Comparison of ENCODE assay signal across 23 cellular contexts in genomic region chr11:60947666-60948065, GRCh38. TPM values are rescaled to one million over a fixed set of nuclear protein-coding genes. Genes with fewer than 3 reads are reported as not detected.
DNase-seq lines count a peak whose midpoint lies in the region; ATAC-seq and TF ChIP-seq lines count a peak whose summit lies in the region.
"Had no signal": no experiment of that assay in that cellular context is flagged by ENCODE, and none has a peak within 500 bp of the region (broad histone marks: within the 10 kb centered on the region; RNA-seq: fewer than 3 reads in every experiment).

No MANE protein-coding gene starts in this region.

- H3K36me3 Mint-ChIP-seq in GM23338 (ENCODE audit: low read depth) (peaks cover 3% of the 10 kb centered on the region; the same call in 1 of the 3 replicates), nephron (ENCODE audit: low read depth) (peaks cover 6% of the 10 kb centered on the region)
- H3K36me3 Mint-ChIP-seq: activated naive CD4-positive, alpha-beta T cell treated with anti-CD3 and anti-CD28 coated beads, Interleukin-2, amount 50 U/mL, for 72 hours had no signal

- H3K4me3 Mint-ChIP-seq in GM23338 (no peak overlapping the region), nephron (no peak overlapping the region)
- H3K4me3 Mint-ChIP-seq: activated CD4-positive, alpha-beta T cell treated with anti-CD3 and anti-CD28 coated beads for 36 hours; activated CD8-positive, alpha-beta T cell treated with anti-CD3 and anti-CD28 coated beads, Interleukin-2, amount 10 ng/mL, durations not matched to agents 7 days and 5 days; CD8-positive, alpha-beta T cell had no signal

- peaks cover 24% of the 10 kb centered on the region for H3K27me3 ChIP-seq in GM23338 (ENCODE audit: insufficient read depth)
- peaks cover 14% of the 10 kb centered on the region for H3K27me3 ChIP-seq in effector memory CD4-positive, alpha-beta T cell (replicated peaks; ENCODE audit: control insufficient read depth, insufficient read depth, low read length, poor library complexity, severe bottlenecking)

- H3K9me2 ChIP-seq in GM23338 (ENCODE audit: insufficient read depth): no peaks in the 10 kb centered on the region

- H3K9me3 Mint-ChIP-seq in GM23338: no peaks in the 10 kb centered on the region
- no peaks in the 10 kb centered on the region for H3K9me3 Mint-ChIP-seq in nephron
- H3K9me3 Mint-ChIP-seq: activated naive CD4-positive, alpha-beta T cell treated with anti-CD3 and anti-CD28 coated beads, Interleukin-2, amount 50 U/mL, for 72 hours; CD8-positive, alpha-beta T cell had no signal

- H3K27ac ChIP-seq in GM23338 (ENCODE audit: low read depth): peak overlapping the region; percentile 78; the same call in 1 of the 2 replicates
- H3K27ac ChIP-seq in effector memory CD4-positive, alpha-beta T cell (ENCODE audit: insufficient read depth, low read length, poor library complexity, severe bottlenecking): no peak overlapping the region
- H3K27ac ChIP-seq: cardiac muscle cell had no signal

- H3F3A ChIP-seq in GM23338 (replicated peaks; ENCODE audit: low read depth): peaks cover 8% of the 10 kb centered on the region

- H3K36me3 ChIP-seq in GM23338 (ENCODE audit: insufficient read depth): no peaks in the 10 kb centered on the region
- no peaks in the 10 kb centered on the region for H3K36me3 ChIP-seq in effector memory CD4-positive, alpha-beta T cell (ENCODE audit: control insufficient read depth, insufficient read depth, low read length)
- H3K36me3 ChIP-seq: cardiac muscle cell had no signal

- H3K27me3 Mint-ChIP-seq in GM23338 (ENCODE audit: insufficient read depth, low read depth, poor library complexity): peaks cover 26% of the 10 kb centered on the region
- H3K27me3 Mint-ChIP-seq in nephron (ENCODE audit: low read depth): peaks cover 26% of the 10 kb centered on the region
- H3K27me3 Mint-ChIP-seq: B cell had no signal

- H4K20me1 ChIP-seq in GM23338 (replicated peaks; ENCODE audit: insufficient read depth): 0 out of 2 replicates have a peak, but pooled peaks cover 3% of the 10 kb centered on the region

- TF ChIP-seq CTCF in GM23338 (conservative IDR thresholded peaks at IDR 0.05; ENCODE audit: low read depth in 2 of 2): no peak
- no peak for TF ChIP-seq CTCF in nephron (IDR thresholded peaks at IDR 0.05; ENCODE audit: unreplicated experiment in 3 of 3)

- ATAC-seq in GM23338: no peak
- ATAC-seq: activated CD4-positive, alpha-beta T cell treated with anti-CD3 and anti-CD28 coated beads for 36 hours; activated CD8-positive, alpha-beta T cell treated with anti-CD3 and anti-CD28 coated beads, Interleukin-2, amount 10 ng/mL, durations not matched to agents 7 days and 5 days; activated naive CD4-positive, alpha-beta T cell treated with anti-CD3 and anti-CD28 coated beads, Interleukin-2, amount 50 U/mL, for 72 hours; CD8-positive, alpha-beta T cell had no signal

- H3K4me1 ChIP-seq in GM23338 (ENCODE audit: insufficient read depth): peaks cover 26% of the 10 kb centered on the region
- peaks cover 16% of the 10 kb centered on the region for H3K4me1 ChIP-seq in effector memory CD4-positive, alpha-beta T cell (ENCODE audit: control insufficient read depth, insufficient read depth, low read length, poor library complexity, severe bottlenecking)

- no peaks in the 10 kb centered on the region for H3K9me3 ChIP-seq in effector memory CD4-positive, alpha-beta T cell (ENCODE audit: control insufficient read depth, low read length)

- DNase-seq in GM23338 (ENCODE audit: low spot score) (peak; percentile 15), NCI-H446 treated with DMSO at 0.1 percent for 48 hours (lab: John Stamatoyannopoulos, UW) (peak; percentile 91), fibroblast of peridontal ligament (ENCODE audit: extremely low read depth) (peak; percentile 23), ureter (ENCODE audit: low spot score) (no peak), NCI-H2029 (lab: John Stamatoyannopoulos, UW) (no peak)
- no peak for DNase-seq in activated CD8-positive, alpha-beta memory T cell treated with anti-CD3 and anti-CD28 coated beads for 24 hours
- DNase-seq in effector memory CD4-positive, alpha-beta T cell: no peak
- DNase-seq: activated CD4-positive, alpha-beta T cell treated with anti-CD3 and anti-CD28 coated beads for 36 hours; activated CD8-positive, alpha-beta T cell treated with anti-CD3 and anti-CD28 coated beads, Interleukin-2, amount 10 ng/mL, durations not matched to agents 7 days and 5 days; activated T-cell treated with anti-CD3 and anti-CD28 coated beads for 4 hours; CD8-positive, alpha-beta T cell; DMS153; NCI-H1105; NCI-H2029 treated with DMSO at 0.1 percent for 48 hours; NCI-H774; RPMI8226; small intestine had no signal

- peak overlapping the region; percentile 2; the same call in 1 of the 2 replicates for H3K4me3 ChIP-seq in GM23338
- no peak overlapping the region for H3K4me3 ChIP-seq in effector memory CD4-positive, alpha-beta T cell (ENCODE audit: insufficient read depth, low read depth, low read length, poor library complexity, severe bottlenecking)
- H3K4me3 ChIP-seq: cardiac muscle cell had no signal

- H3K4me1 Mint-ChIP-seq in GM23338 (peaks cover 41% of the 10 kb centered on the region), nephron (peaks cover 66% of the 10 kb centered on the region)

- peaks cover 6% of the 10 kb centered on the region; the same call in 1 of the 2 replicates for H3K79me2 ChIP-seq in GM23338 (replicated peaks; ENCODE audit: insufficient read depth)

- peak overlapping the region; percentile 73 for H3K4me2 ChIP-seq in GM23338

- no peak overlapping the region for H3K27ac Mint-ChIP-seq in GM23338
- peak overlapping the region; percentile 21 to 59 (median 49) for H3K27ac Mint-ChIP-seq in nephron
- H3K27ac Mint-ChIP-seq: activated CD4-positive, alpha-beta T cell treated with anti-CD3 and anti-CD28 coated beads for 36 hours; activated CD8-positive, alpha-beta T cell treated with anti-CD3 and anti-CD28 coated beads, Interleukin-2, amount 10 ng/mL, durations not matched to agents 7 days and 5 days; CD8-positive, alpha-beta T cell had no signal

- H2AFZ ChIP-seq in GM23338: no peak overlapping the region

TF ChIP-seq in GM23338, 12 proteins besides CTCF, POLR2A, EP300 and RAD21 (continues in another document):
- TF ChIP-seq CREB1 (CRISPR knock-in tag; IDR thresholded peaks at IDR 0.05; ENCODE audit: low read depth) (no peak), ETS1 (IDR thresholded peaks at IDR 0.05) (no peak), REST (IDR thresholded peaks at IDR 0.05; ENCODE audit: unreplicated experiment) (no peak), POLR2AphosphoS5 (IDR thresholded peaks at IDR 0.05; ENCODE audit: low read depth) (no peak), NANOG (IDR thresholded peaks at IDR 0.05; ENCODE audit: borderline replicate concordance) (no peak), EZH2phosphoT487 (IDR thresholded peaks at IDR 0.05; ENCODE audit: unreplicated experiment) (no peak), JUNB (IDR thresholded peaks at IDR 0.05; ENCODE audit: unreplicated experiment) (no peak)

RNA-seq across cellular contexts. Expression of gene SLC15A3, which starts 4.3 kb away (rescaled TPM):
- 15.8 and 18.9 TPM in 2 replicates for total RNA-seq in GM23338 (2014; rRNA removed; shearing (Covaris generic))
- 14.2 and 16.7 TPM in 2 replicates for polyA plus RNA-seq in GM23338 (2016; fragmentation: Nextera tagmentation; extraction: Ambion mirVana)
- total RNA-seq in ureter: 32.3 TPM
- total RNA-seq: A673 had no signal
- polyA plus RNA-seq: cardiac muscle cell had no signal

RNA-seq across cellular contexts. Expression of gene TMEM132A, which starts 23.4 kb away (rescaled TPM):
- total RNA-seq in GM23338 (2014; rRNA removed; shearing (Covaris generic)): 51.9 and 96.6 TPM in 2 replicates
- polyA plus RNA-seq in GM23338 (2016; fragmentation: Nextera tagmentation; extraction: Ambion mirVana): 36.2 and 38.5 TPM in 2 replicates
- total RNA-seq in ureter: 8.0 TPM
- total RNA-seq: CD8-positive, alpha-beta T cell had no signal

RNA-seq across cellular contexts. Expression of gene CD6, which starts 23.8 kb away (rescaled TPM):
- total RNA-seq in GM23338 (2014; rRNA removed; shearing (Covaris generic)): 0.49 and 1.9 TPM in 2 replicates
- not detected in 2 replicates for polyA plus RNA-seq in GM23338 (2016; fragmentation: Nextera tagmentation; extraction: Ambion mirVana)
- 4.2 TPM for total RNA-seq in ureter
- total RNA-seq: A673, lung microvascular endothelial cell had no signal
- polyA plus RNA-seq: cardiac muscle cell had no signal

RNA-seq across cellular contexts. Expression of gene TMEM109, which starts 33.7 kb away (rescaled TPM):
- total RNA-seq in GM23338 (2014; rRNA removed; shearing (Covaris generic)): 12.1 and 17.7 TPM in 2 replicates
- 17.4 TPM in 2 replicates for polyA plus RNA-seq in GM23338 (2016; fragmentation: Nextera tagmentation; extraction: Ambion mirVana)
- total RNA-seq in ureter: 86.8 TPM

RNA-seq across cellular contexts. Expression of gene PRPF19, which starts 41.3 kb away (rescaled TPM):
- 134 and 161 TPM in 2 replicates for total RNA-seq in GM23338 (2014; rRNA removed; shearing (Covaris generic))
- 153 and 186 TPM in 2 replicates for polyA plus RNA-seq in GM23338 (2016; fragmentation: Nextera tagmentation; extraction: Ambion mirVana)
- 113 TPM for total RNA-seq in ureter

Comparison
In these comparisons a context has a peak if more than half of its experiments do, and no peak if none do; other contexts are left out.
1. DNase-seq: peak in GM23338 (single experiment), NCI-H446 treated with DMSO at 0.1 percent for 48 hours (single experiment) and fibroblast of peridontal ligament (single experiment); none in ureter (single experiment), activated CD8-positive, alpha-beta memory T cell treated with anti-CD3 and anti-CD28 coated beads for 24 hours (single experiment), effector memory CD4-positive, alpha-beta T cell (0 of 3) and NCI-H2029 (single experiment).